In genomic region chr17:75581121-75581725, GRCh38 we compare ENCODE assay signal across 9 cellular contexts. TPM values are rescaled to one million over a fixed set of nuclear protein-coding genes. Genes with fewer than 3 reads are reported as not detected.
DNase-seq lines count a peak whose midpoint lies in the region; ATAC-seq, FAIRE-seq and TF ChIP-seq lines count a peak whose summit lies in the region.
"Not testable (repeated sequence)": the region's sequence is repeated elsewhere in the genome, so short reads cannot be mapped to it uniquely, and the experiment has no call there.
"Had no signal": no experiment of that assay in that cellular context is flagged by ENCODE, and none has a peak within 500 bp of the region (broad histone marks: within the 10 kb centered on the region; RNA-seq: fewer than 3 reads in every experiment).

No MANE protein-coding gene starts in this region.

- POLR2A ChIA-PET in CD8-positive, alpha-beta memory T cell (lab: Charles Lee): interaction anchor here (0.8 kb wide), 1 partner anchor 125 kb away, joined by 3 read pairs; the partner anchor contains the start of gene TMEM94
- POLR2A ChIA-PET in HepG2 (lab: Yijun Ruan, JAX): interaction anchor here (1.0 to 1.6 kb wide), 5 partner anchors 9 to 199 kb away, joined by 3 to 7 read pairs (median 5); partner anchors contain the start of gene LLGL2

- TF ChIP-seq EP300 in HepG2 (IDR thresholded peaks at IDR 0.05; ENCODE audit: low read depth in 2 of 2, low read length in 2 of 2); HepG2 (CRISPR knock-in tag; IDR thresholded peaks at IDR 0.05; ENCODE audit: borderline replicate concordance): not testable (repeated sequence)

- not testable (repeated sequence) for H3K36me3 ChIP-seq in CD8-positive, alpha-beta memory T cell (ENCODE audit: insufficient read depth, low read length); HepG2 (replicated peaks in 1 of 2; ENCODE audit: control insufficient read depth in 1 of 2, insufficient read depth in 2 of 2, low read length in 2 of 2)

- peaks cover 8 to 12% (median 10%) of the 10 kb centered on the region in 3 donors for H3K4me1 Mint-ChIP-seq in CD8-positive, alpha-beta memory T cell
- H3K4me1 Mint-ChIP-seq in activated T-cell treated with anti-CD3 and anti-CD28 coated beads, Interleukin-2, amount 50 U/mL, for 24 hours (ENCODE audit: low read depth): peaks cover 10% of the 10 kb centered on the region
- H3K4me1 Mint-ChIP-seq in activated naive CD8-positive, alpha-beta T cell (ENCODE audit: low read depth): peaks cover 14% of the 10 kb centered on the region

- 76% methylated on average over 20 of the region's 23 CpGs for WGBS in HepG2 (ENCODE audit: low lambda C conversion rate)

- H2AFZ ChIP-seq in HepG2 (ENCODE audit: low read length): not testable (repeated sequence)

- H3K79me2 ChIP-seq in HepG2 (ENCODE audit: insufficient read depth, low read length): not testable (repeated sequence)

- H3K4me1 ChIP-seq in CD8-positive, alpha-beta memory T cell (ENCODE audit: insufficient read depth, low read length): not testable (repeated sequence)
- H3K4me1 ChIP-seq in HepG2 (ENCODE audit: insufficient read depth, low read length): peaks cover 68% of the 10 kb centered on the region

- CTCF ChIA-PET in CD8-positive, alpha-beta memory T cell (lab: Charles Lee): interaction anchor here (0.6 to 1.9 kb wide), 3 partner anchors 47 to 259 kb away, joined by 4 to 8 read pairs (median 4); no protein-coding TSS in a partner anchor
- CTCF ChIA-PET in HepG2 (lab: Yijun Ruan, JAX; ENCODE audit: low intra/inter-chr PET ratio, low total read pairs): not testable (repeated sequence)

- H3K9me3 Mint-ChIP-seq in CD8-positive, alpha-beta memory T cell; activated T-cell treated with anti-CD3 and anti-CD28 coated beads, Interleukin-2, amount 50 U/mL, for 24 hours; activated naive CD8-positive, alpha-beta T cell (ENCODE audit: low read depth): not testable (repeated sequence)

- BruUV-seq in HepG2 (replicated peaks; lab: Mats Ljungman, UMichigan): not testable (repeated sequence)

- ATAC-seq in HepG2: not testable (repeated sequence)

- peak overlapping the region; percentile 70 to 88 (median 82) for H3K4me3 Mint-ChIP-seq in CD8-positive, alpha-beta memory T cell
- H3K4me3 Mint-ChIP-seq in activated T-cell treated with anti-CD3 and anti-CD28 coated beads, Interleukin-2, amount 50 U/mL, for 24 hours: peak overlapping the region; percentile 77
- H3K4me3 Mint-ChIP-seq in activated naive CD8-positive, alpha-beta T cell: peak overlapping the region; percentile 90

- intact Hi-C loops in HepG2 (cut with micrococcal nuclease; ENCODE audit: unreplicated experiment): not testable (repeated sequence)

- not testable (repeated sequence) for H3K27ac ChIP-seq in CD8-positive, alpha-beta memory T cell (ENCODE audit: low read depth, low read length); HepG2 (ENCODE audit: extremely low read length, insufficient read depth, low read length)

- TF ChIP-seq CTCF in HepG2 (CRISPR knock-in tag; IDR thresholded peaks at IDR 0.05): not testable (repeated sequence)

- H3K27me3 Mint-ChIP-seq in CD8-positive, alpha-beta memory T cell; activated T-cell treated with anti-CD3 and anti-CD28 coated beads, Interleukin-2, amount 50 U/mL, for 24 hours; activated naive CD8-positive, alpha-beta T cell: not testable (repeated sequence)

- H3K9ac ChIP-seq in HepG2 (ENCODE audit: insufficient read depth, low read depth, low read length): not testable (repeated sequence)

- H3K36me3 Mint-ChIP-seq in CD8-positive, alpha-beta memory T cell; activated T-cell treated with anti-CD3 and anti-CD28 coated beads, Interleukin-2, amount 50 U/mL, for 24 hours (ENCODE audit: low read depth); activated naive CD8-positive, alpha-beta T cell: not testable (repeated sequence)

- TF ChIP-seq POLR2A in HepG2 (IDR thresholded peaks at IDR 0.05; ENCODE audit: insufficient read depth in 1 of 2, low read depth in 2 of 2, low read length in 2 of 2): peak in 1 of 2 experiments; percentile 50; a peak in 1 of 4 replicates

- not testable (repeated sequence) for H3K9me3 ChIP-seq in CD8-positive, alpha-beta memory T cell (ENCODE audit: low read length); HepG2 (ENCODE audit: low read length)

- peak overlapping the region in 6 of 8 donors; percentile 22 to 80 (median 51) for H3K27ac Mint-ChIP-seq in CD8-positive, alpha-beta memory T cell
- H3K27ac Mint-ChIP-seq in activated T-cell treated with anti-CD3 and anti-CD28 coated beads, Interleukin-2, amount 50 U/mL, for 24 hours: peak overlapping the region; percentile 50
- peak overlapping the region; percentile 72 for H3K27ac Mint-ChIP-seq in activated naive CD8-positive, alpha-beta T cell

- not testable (repeated sequence) for H4K20me1 ChIP-seq in HepG2 (ENCODE audit: insufficient read depth, low read length)

- in situ Hi-C loops in HepG2 (cut with HindIII; ENCODE audit: extremely low pct_ligation_motif_present, low pct_unique_long_range_greater_than_20kb): not testable (repeated sequence)

- H3K27me3 ChIP-seq in CD8-positive, alpha-beta memory T cell (ENCODE audit: insufficient read depth, low read length, poor library complexity, severe bottlenecking); HepG2 (ENCODE audit: control insufficient read depth in 1 of 2, insufficient read depth in 2 of 2, low read length in 2 of 2): not testable (repeated sequence)

- not testable (repeated sequence) for TF ChIP-seq RAD21 in HepG2 (CRISPR knock-in tag; IDR thresholded peaks at IDR 0.05)

- DNase-seq in CD8-positive, alpha-beta memory T cell: peak in 4 of 5 donors; percentile 44 to 69 (median 53)
- DNase-seq in T-helper 2 cell: peak in 3 of 5 experiments; percentile 25 to 48 (median 28)
- peak; percentile 50 to 58 for DNase-seq in activated CD4-positive, alpha-beta T cell treated with anti-CD3 and anti-CD28 coated beads, Interleukin-2, amount 50 U/mL, for 48 hours
- peak; percentile 74 for DNase-seq in activated T-cell treated with anti-CD3 and anti-CD28 coated beads, Interleukin-2, amount 50 U/mL, for 24 hours
- not testable (repeated sequence) for DNase-seq in HepG2 (ENCODE audit: low spot score)
- peak; percentile 44 to 59 for DNase-seq in stimulated activated CD4-positive, alpha-beta T cell treated with anti-CD3 and anti-CD28 coated beads, Interleukin-2, amount 100 ng/mL, for 24 hours
- peak; percentile 14 to 61 (median 52) for DNase-seq in stimulated activated naive CD4-positive, alpha-beta T cell (lab: John Stamatoyannopoulos, UW)

- H3K4me3 ChIP-seq in CD8-positive, alpha-beta memory T cell (ENCODE audit: low read length): peak overlapping the region; percentile 58
- H3K4me3 ChIP-seq in HepG2 (replicated peaks in 1 of 3; ENCODE audit: insufficient read depth in 1 of 3, low read depth in 2 of 3, low read length in 3 of 3): not testable (repeated sequence)

- not testable (repeated sequence) for H3K4me2 ChIP-seq in HepG2 (ENCODE audit: low read depth, low read length)

- FAIRE-seq in HepG2 (lab: Jason Lieb, UNC): peak; percentile 12

RNA-seq across cellular contexts. Expression of gene MYO15B, which starts 6.4 kb away (rescaled TPM):
- total RNA-seq in CD8-positive, alpha-beta memory T cell: 10 to 100 TPM; 26.1 to 33.3 TPM
- 1.6 TPM for polyA plus RNA-seq in CD8-positive, alpha-beta memory T cell
- total RNA-seq in HepG2 (2016; rRNA removed; fragmentation: Illumina TruSeq; extraction: Trizol): 1.9 and 2.8 TPM in 2 replicates
- total RNA-seq in HepG2 (2016; cell fraction: cytosol; rRNA removed; fragmentation: Illumina TruSeq; extraction: Trizol; ENCODE audit: low read depth): 0.61 and 0.79 TPM in 2 replicates
- 1.1 and 2.7 TPM in 2 replicates for total RNA-seq in HepG2 (2016; cell fraction: insoluble cytoplasmic fraction; rRNA removed; fragmentation: Illumina TruSeq; extraction: Trizol)
- total RNA-seq in HepG2 (2016; cell fraction: membrane; rRNA removed; fragmentation: Illumina TruSeq; extraction: Trizol): 0.83 and 1.2 TPM in 2 replicates
- 3.0 and 3.8 TPM in 2 replicates for total RNA-seq in HepG2 (2016; cell fraction: nucleus; rRNA removed; fragmentation: Illumina TruSeq; extraction: Trizol)
- 8.1 and 11.2 TPM in 2 replicates for polyA plus RNA-seq in HepG2 (2011; rRNA removed)
- polyA plus RNA-seq in HepG2 (2011; cell fraction: cytosol; rRNA removed): 1.6 and 2.5 TPM in 2 replicates
- 122 and 144 TPM in 2 replicates for polyA plus RNA-seq in HepG2 (2011; cell fraction: nucleus; rRNA removed)
- polyA plus RNA-seq in HepG2 (2012): 9.5 and 12.7 TPM in 2 replicates
- polyA plus RNA-seq in HepG2 (2016; cell fraction: cytosol; fragmentation: Illumina TruSeq; extraction: Trizol; ENCODE audit: low read depth): 0.53 and 1.00 TPM in 2 replicates
- polyA plus RNA-seq in HepG2 (2016; cell fraction: insoluble cytoplasmic fraction; fragmentation: Illumina TruSeq; extraction: Trizol; ENCODE audit: low read depth): 0.63 and 1.4 TPM in 2 replicates
- polyA plus RNA-seq in HepG2 (2016; cell fraction: membrane; fragmentation: Illumina TruSeq; extraction: Trizol; ENCODE audit: low read depth): 0.49 and 0.86 TPM in 2 replicates
- 12.0 and 13.6 TPM in 2 replicates for polyA plus RNA-seq in HepG2 (2016; cell fraction: nucleus; fragmentation: Illumina TruSeq; extraction: Trizol; ENCODE audit: insufficient read depth, low read depth)
- 7.2 and 13.2 TPM in 2 replicates for polyA minus RNA-seq in HepG2 (2011; rRNA and poly(A)+ RNA removed; ENCODE audit: low replicate concordance)
- 3.0 and 6.8 TPM in 2 replicates for polyA minus RNA-seq in HepG2 (2011; cell fraction: cytosol; rRNA and poly(A)+ RNA removed)
- polyA minus RNA-seq in HepG2 (2011; cell fraction: nucleus; rRNA and poly(A)+ RNA removed): 16.5 and 25.7 TPM in 2 replicates

RNA-seq across cellular contexts. Expression of gene SMIM5, which starts 52.0 kb away (rescaled TPM):
- under 1 TPM in 1 of 2 experiments, not detected in 1; 0.20 TPM for total RNA-seq in CD8-positive, alpha-beta memory T cell
- polyA plus RNA-seq in CD8-positive, alpha-beta memory T cell: 0.13 TPM
- total RNA-seq in HepG2 (2016; rRNA removed; fragmentation: Illumina TruSeq; extraction: Trizol): not detected in 2 replicates
- total RNA-seq in HepG2 (2016; cell fraction: cytosol; rRNA removed; fragmentation: Illumina TruSeq; extraction: Trizol; ENCODE audit: low read depth): not detected in 2 replicates
- 0.09 TPM in 1 of 2 replicates, not detected in the other for total RNA-seq in HepG2 (2016; cell fraction: insoluble cytoplasmic fraction; rRNA removed; fragmentation: Illumina TruSeq; extraction: Trizol)
- total RNA-seq in HepG2 (2016; cell fraction: membrane; rRNA removed; fragmentation: Illumina TruSeq; extraction: Trizol): not detected in 2 replicates
- total RNA-seq in HepG2 (2016; cell fraction: nucleus; rRNA removed; fragmentation: Illumina TruSeq; extraction: Trizol): not detected in 2 replicates
- polyA plus RNA-seq in HepG2 (2011; rRNA removed): 0.05 TPM in 1 of 2 replicates, not detected in the other
- polyA plus RNA-seq in HepG2 (2011; cell fraction: cytosol; rRNA removed): 0.05 TPM in 1 of 2 replicates, not detected in the other
- 0.35 and 0.80 TPM in 2 replicates for polyA plus RNA-seq in HepG2 (2011; cell fraction: nucleus; rRNA removed)
- polyA plus RNA-seq in HepG2 (2012): 0.20 and 0.48 TPM in 2 replicates
- polyA plus RNA-seq in HepG2 (2016; cell fraction: cytosol; fragmentation: Illumina TruSeq; extraction: Trizol; ENCODE audit: low read depth): not detected in 2 replicates
- polyA plus RNA-seq in HepG2 (2016; cell fraction: insoluble cytoplasmic fraction; fragmentation: Illumina TruSeq; extraction: Trizol; ENCODE audit: low read depth): 0.14 TPM in 1 of 2 replicates, not detected in the other
- polyA plus RNA-seq in HepG2 (2016; cell fraction: membrane; fragmentation: Illumina TruSeq; extraction: Trizol; ENCODE audit: low read depth): not detected in 2 replicates
- polyA plus RNA-seq in HepG2 (2016; cell fraction: nucleus; fragmentation: Illumina TruSeq; extraction: Trizol; ENCODE audit: insufficient read depth, low read depth): not detected in 2 replicates
- polyA minus RNA-seq in HepG2 (2011; rRNA and poly(A)+ RNA removed; ENCODE audit: low replicate concordance): not detected in 2 replicates
- not detected in 2 replicates for polyA minus RNA-seq in HepG2 (2011; cell fraction: cytosol; rRNA and poly(A)+ RNA removed)
- 0.26 TPM in 1 of 2 replicates, not detected in the other for polyA minus RNA-seq in HepG2 (2011; cell fraction: nucleus; rRNA and poly(A)+ RNA removed)
- polyA plus RNA-seq: AG04450 had no signal

RNA-seq across cellular contexts. Expression of gene LLGL2, which starts 55.7 kb away (rescaled TPM):
- total RNA-seq in CD8-positive, alpha-beta memory T cell: 10 to 100 TPM; 17.1 to 17.8 TPM
- 39.5 TPM for polyA plus RNA-seq in CD8-positive, alpha-beta memory T cell
- total RNA-seq in HepG2 (2016; rRNA removed; fragmentation: Illumina TruSeq; extraction: Trizol): 53.9 and 86.7 TPM in 2 replicates
- total RNA-seq in HepG2 (2016; cell fraction: cytosol; rRNA removed; fragmentation: Illumina TruSeq; extraction: Trizol; ENCODE audit: low read depth): 27.2 and 32.8 TPM in 2 replicates
- 51.9 and 87.2 TPM in 2 replicates for total RNA-seq in HepG2 (2016; cell fraction: insoluble cytoplasmic fraction; rRNA removed; fragmentation: Illumina TruSeq; extraction: Trizol)
- total RNA-seq in HepG2 (2016; cell fraction: membrane; rRNA removed; fragmentation: Illumina TruSeq; extraction: Trizol): 45.8 and 50.7 TPM in 2 replicates
- 72.1 and 85.8 TPM in 2 replicates for total RNA-seq in HepG2 (2016; cell fraction: nucleus; rRNA removed; fragmentation: Illumina TruSeq; extraction: Trizol)
- polyA plus RNA-seq in HepG2 (2011; rRNA removed): 83.0 and 109 TPM in 2 replicates
- polyA plus RNA-seq in HepG2 (2011; cell fraction: cytosol; rRNA removed): 40.2 and 67.1 TPM in 2 replicates
- polyA plus RNA-seq in HepG2 (2011; cell fraction: nucleus; rRNA removed): 384 and 448 TPM in 2 replicates
- polyA plus RNA-seq in HepG2 (2012): 33.3 and 59.5 TPM in 2 replicates
- 23.2 and 28.1 TPM in 2 replicates for polyA plus RNA-seq in HepG2 (2016; cell fraction: cytosol; fragmentation: Illumina TruSeq; extraction: Trizol; ENCODE audit: low read depth)
- 41.6 and 52.9 TPM in 2 replicates for polyA plus RNA-seq in HepG2 (2016; cell fraction: insoluble cytoplasmic fraction; fragmentation: Illumina TruSeq; extraction: Trizol; ENCODE audit: low read depth)
- polyA plus RNA-seq in HepG2 (2016; cell fraction: membrane; fragmentation: Illumina TruSeq; extraction: Trizol; ENCODE audit: low read depth): 32.5 and 33.0 TPM in 2 replicates
- polyA plus RNA-seq in HepG2 (2016; cell fraction: nucleus; fragmentation: Illumina TruSeq; extraction: Trizol; ENCODE audit: insufficient read depth, low read depth): 204 and 230 TPM in 2 replicates
- 30.9 and 126 TPM in 2 replicates for polyA minus RNA-seq in HepG2 (2011; rRNA and poly(A)+ RNA removed; ENCODE audit: low replicate concordance)
- polyA minus RNA-seq in HepG2 (2011; cell fraction: cytosol; rRNA and poly(A)+ RNA removed): 30.6 and 31.7 TPM in 2 replicates
- 79.4 and 86.0 TPM in 2 replicates for polyA minus RNA-seq in HepG2 (2011; cell fraction: nucleus; rRNA and poly(A)+ RNA removed)
